2 cellular contexts compared by ENCODE assay signal in the genomic region with DNA sequence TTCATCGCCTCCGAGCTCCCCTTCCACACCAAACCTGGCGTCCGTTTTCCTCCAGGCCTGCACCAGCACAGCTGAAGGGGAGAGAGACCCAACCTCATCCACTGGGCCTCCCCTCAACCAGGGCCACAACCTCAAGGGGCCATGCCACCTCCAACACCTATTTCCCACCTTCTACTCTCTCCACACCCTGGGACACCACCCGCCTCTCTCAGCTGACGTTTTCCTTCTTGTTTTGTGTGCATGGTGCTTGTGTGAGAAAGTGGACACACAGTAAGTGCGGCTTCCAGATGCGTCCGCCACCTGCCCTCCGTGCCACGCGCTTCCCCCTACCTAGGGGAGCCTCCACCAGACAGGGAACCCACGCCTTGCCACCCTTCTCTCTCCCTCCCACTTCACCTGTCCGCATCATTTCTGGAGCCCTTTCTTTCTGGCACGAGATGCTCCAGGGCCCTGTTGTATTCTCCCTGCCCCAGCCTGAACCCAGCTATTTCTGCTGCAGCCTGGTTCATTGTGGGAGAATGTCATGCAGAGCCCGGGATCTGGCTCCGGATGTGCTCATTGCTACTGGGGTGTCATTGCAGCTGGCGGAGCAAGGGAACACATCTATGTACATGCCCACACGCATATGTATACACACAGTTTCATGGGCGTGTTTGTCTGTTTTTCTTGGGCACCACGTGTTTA.
TF ChIP-seq lines count a peak whose summit lies in the region.

No MANE protein-coding gene starts in this region.

TF ChIP-seq in SK-N-SH, 30 proteins besides CTCF, POLR2A, EP300 and RAD21 (continued from another document):
- TF ChIP-seq, protein P1, sequence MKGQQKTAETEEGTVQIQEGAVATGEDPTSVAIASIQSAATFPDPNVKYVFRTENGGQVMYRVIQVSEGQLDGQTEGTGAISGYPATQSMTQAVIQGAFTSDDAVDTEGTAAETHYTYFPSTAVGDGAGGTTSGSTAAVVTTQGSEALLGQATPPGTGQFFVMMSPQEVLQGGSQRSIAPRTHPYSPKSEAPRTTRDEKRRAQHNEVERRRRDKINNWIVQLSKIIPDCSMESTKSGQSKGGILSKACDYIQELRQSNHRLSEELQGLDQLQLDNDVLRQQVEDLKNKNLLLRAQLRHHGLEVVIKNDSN (IDR thresholded peaks at IDR 0.05; ENCODE audit: borderline replicate concordance, low read depth) = no peak

TF ChIP-seq in SK-N-SH treated with all-trans-retinoic acid at 6 μM for 48 hours, 23 proteins besides CTCF, POLR2A, EP300 and RAD21 (continued from another document):
- TF ChIP-seq, protein P2, sequence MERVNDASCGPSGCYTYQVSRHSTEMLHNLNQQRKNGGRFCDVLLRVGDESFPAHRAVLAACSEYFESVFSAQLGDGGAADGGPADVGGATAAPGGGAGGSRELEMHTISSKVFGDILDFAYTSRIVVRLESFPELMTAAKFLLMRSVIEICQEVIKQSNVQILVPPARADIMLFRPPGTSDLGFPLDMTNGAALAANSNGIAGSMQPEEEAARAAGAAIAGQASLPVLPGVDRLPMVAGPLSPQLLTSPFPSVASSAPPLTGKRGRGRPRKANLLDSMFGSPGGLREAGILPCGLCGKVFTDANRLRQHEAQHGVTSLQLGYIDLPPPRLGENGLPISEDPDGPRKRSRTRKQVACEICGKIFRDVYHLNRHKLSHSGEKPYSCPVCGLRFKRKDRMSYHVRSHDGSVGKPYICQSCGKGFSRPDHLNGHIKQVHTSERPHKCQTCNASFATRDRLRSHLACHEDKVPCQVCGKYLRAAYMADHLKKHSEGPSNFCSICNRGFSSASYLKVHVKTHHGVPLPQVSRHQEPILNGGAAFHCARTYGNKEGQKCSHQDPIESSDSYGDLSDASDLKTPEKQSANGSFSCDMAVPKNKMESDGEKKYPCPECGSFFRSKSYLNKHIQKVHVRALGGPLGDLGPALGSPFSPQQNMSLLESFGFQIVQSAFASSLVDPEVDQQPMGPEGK (CRISPR knock-in tag; IDR thresholded peaks at IDR 0.05; ENCODE audit: borderline replicate concordance) = no peak
- no peak for TF ChIP-seq CSDC2 (CRISPR knock-in tag; IDR thresholded peaks at IDR 0.05)
- TF ChIP-seq ZNF565 (CRISPR knock-in tag; conservative IDR thresholded peaks at IDR 0.05; ENCODE audit: low read depth) = no peak
- no peak for TF ChIP-seq TOX (CRISPR knock-in tag; IDR thresholded peaks at IDR 0.05; ENCODE audit: borderline replicate concordance)
- no peak for TF ChIP-seq ESRRG (CRISPR knock-in tag; IDR thresholded peaks at IDR 0.05)
- TF ChIP-seq, protein P3, sequence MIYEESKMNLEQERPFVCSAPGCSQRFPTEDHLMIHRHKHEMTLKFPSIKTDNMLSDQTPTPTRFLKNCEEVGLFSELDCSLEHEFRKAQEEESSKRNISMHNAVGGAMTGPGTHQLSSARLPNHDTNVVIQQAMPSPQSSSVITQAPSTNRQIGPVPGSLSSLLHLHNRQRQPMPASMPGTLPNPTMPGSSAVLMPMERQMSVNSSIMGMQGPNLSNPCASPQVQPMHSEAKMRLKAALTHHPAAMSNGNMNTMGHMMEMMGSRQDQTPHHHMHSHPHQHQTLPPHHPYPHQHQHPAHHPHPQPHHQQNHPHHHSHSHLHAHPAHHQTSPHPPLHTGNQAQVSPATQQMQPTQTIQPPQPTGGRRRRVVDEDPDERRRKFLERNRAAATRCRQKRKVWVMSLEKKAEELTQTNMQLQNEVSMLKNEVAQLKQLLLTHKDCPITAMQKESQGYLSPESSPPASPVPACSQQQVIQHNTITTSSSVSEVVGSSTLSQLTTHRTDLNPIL (CRISPR knock-in tag; IDR thresholded peaks at IDR 0.05; ENCODE audit: low read depth) = no peak
